28 cellular contexts compared by ENCODE assay signal in the genomic region with DNA sequence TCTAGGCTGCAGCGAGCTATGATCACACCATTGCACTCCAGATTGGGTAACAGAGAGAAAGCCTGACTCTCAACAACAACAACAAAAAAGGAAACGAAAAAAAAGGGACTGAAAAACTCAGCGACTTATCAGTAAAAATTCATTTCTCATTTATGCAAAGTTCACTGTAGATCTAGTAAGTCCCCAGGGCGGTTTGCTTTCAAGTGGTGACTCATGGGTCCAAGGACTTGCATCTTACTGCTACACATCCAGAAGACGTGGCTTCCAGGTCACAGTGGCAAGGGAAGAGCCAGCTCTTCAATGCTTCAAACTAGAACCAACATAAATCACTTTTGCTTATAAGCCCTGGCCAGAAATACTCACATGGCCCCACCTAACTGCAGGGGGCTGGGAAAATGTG.
DNase-seq lines count a peak whose midpoint lies in the region; ATAC-seq, FAIRE-seq and TF ChIP-seq lines count a peak whose summit lies in the region.
"Had no signal": no experiment of that assay in that cellular context is flagged by ENCODE, and none has a peak within 500 bp of the region (broad histone marks: within the 10 kb centered on the region; RNA-seq: fewer than 3 reads in every experiment).

No MANE protein-coding gene starts in this region.

- no peaks in the 10 kb centered on the region for H3K79me2 ChIP-seq in astrocyte (ENCODE audit: insufficient read depth, low read length)

- no peak overlapping the region for H3K4me3 ChIP-seq in A549
- H3K4me3 ChIP-seq in astrocyte (ENCODE audit: insufficient read depth, low read depth, low read length): no peak overlapping the region
- H3K4me3 ChIP-seq in coronary artery: no peak overlapping the region
- H3K4me3 ChIP-seq in aorta (ENCODE audit: low read length in 2 of 2): no peak overlapping the region
- H3K4me3 ChIP-seq: colonic mucosa, heart left ventricle, spleen had no signal

- H3K9me3 Mint-ChIP-seq in astrocyte (ENCODE audit: unreplicated experiment): peaks cover 11% of the 10 kb centered on the region

- intact Hi-C loops in aorta (cut with DNase I): no loop called here

- FAIRE-seq in A549 (lab: Jason Lieb, UNC) (no peak), astrocyte (lab: Jason Lieb, UNC) (no peak)
- FAIRE-seq: A204.1, bronchial epithelial cell had no signal

- POLR2A ChIA-PET in A549 (lab: Yijun Ruan, JAX): interaction anchor here (0.6 kb wide), 1 partner anchor 463 kb away, joined by 3 read pairs; no protein-coding TSS in a partner anchor

- H3K4me2 ChIP-seq in A549 (peak overlapping the region; percentile 25), astrocyte (ENCODE audit: low read length) (no peak overlapping the region)
- H3K4me2 ChIP-seq: KMS-11 had no signal

- ATAC-seq in A549 (peak in 1 of 2 experiments; percentile 54; a peak in 1 of 6 replicates), GM18868 (IDR thresholded peaks at IDR 0.05; ENCODE audit: unreplicated experiment) (peak; percentile 72), HG03469 (IDR thresholded peaks at IDR 0.05; ENCODE audit: unreplicated experiment) (peak; percentile 54), aorta (ENCODE audit: low FRiP score) (no peak), GM18505 (IDR thresholded peaks at IDR 0.05; ENCODE audit: unreplicated experiment) (no peak)
- ATAC-seq: effector memory CD8-positive, alpha-beta T cell; foreskin keratinocyte; heart left ventricle; right cardiac atrium had no signal

- H3K27me3 ChIP-seq in astrocyte (ENCODE audit: insufficient read depth, low read length) (no peaks in the 10 kb centered on the region), aorta (ENCODE audit: control insufficient read depth in 1 of 2, insufficient read depth in 2 of 2, low read length in 1 of 2) (no peaks in the 10 kb centered on the region)
- H3K27me3 ChIP-seq: BE2C, colonic mucosa, foreskin keratinocyte, heart left ventricle, spleen had no signal

- TF ChIP-seq CTCF in A549 (IDR thresholded peaks at IDR 0.05) (no peak), astrocyte (IDR thresholded peaks at IDR 0.05; ENCODE audit: insufficient read depth, low read depth, low read length) (no peak), coronary artery (IDR thresholded peaks at IDR 0.05) (no peak)

- WGBS in A549 (ENCODE audit: missing lambda C conversion rate): 20% methylated on average over 5 of the region's 5 CpGs
- WGBS in aorta, 2 donors: 55 to 56% methylated on average over 5 of the region's 5 CpGs

- DNase-seq in A549 (ENCODE audit: low read depth in 1 of 2, low spot score in 1 of 2) (peak in 1 of 2 experiments; percentile 51), astrocyte (ENCODE audit: low read depth) (peak; percentile 57), coronary artery (ENCODE audit: low spot score) (no peak), LoVo (ENCODE audit: low spot score) (no peak), aorta (no peak)
- DNase-seq: activated naive CD4-positive, alpha-beta T cell treated with Interleukin-2 at 50 U/mL for 16 hours; BE2C; colonic mucosa; effector memory CD8-positive, alpha-beta T cell; erythroblast; foreskin keratinocyte; H7; heart left ventricle; kidney glomerular epithelial cell; NCI-H1048; NCI-H1694; NCI-H510A; right cardiac atrium; Right ventricle myocardium superior; trophoblast cell had no signal

- no peaks in the 10 kb centered on the region for H4K20me1 ChIP-seq in astrocyte (ENCODE audit: insufficient read depth, low read length)

- H3K9me3 ChIP-seq in A549 (no peaks in the 10 kb centered on the region), astrocyte (ENCODE audit: insufficient read depth, low read depth, low read length) (no peaks in the 10 kb centered on the region), aorta (ENCODE audit: control insufficient read depth, low read length) (no peaks in the 10 kb centered on the region)
- H3K9me3 ChIP-seq: BE2C, colonic mucosa had no signal

- TF ChIP-seq POLR2A in A549 (IDR thresholded peaks at IDR 0.05; ENCODE audit: low read length) (no peak), GM18505 (IDR thresholded peaks at IDR 0.05; ENCODE audit: borderline replicate concordance, extremely low read depth, insufficient read depth, insufficient read length) (no peak)

- no peak overlapping the region for H3K4me3 Mint-ChIP-seq in astrocyte (ENCODE audit: unreplicated experiment)
- H3K4me3 Mint-ChIP-seq: effector memory CD8-positive, alpha-beta T cell had no signal

- H3K36me3 Mint-ChIP-seq in astrocyte (ENCODE audit: low read depth, unreplicated experiment): no peaks in the 10 kb centered on the region

- H3K4me1 ChIP-seq in A549: peaks cover 19% of the 10 kb centered on the region
- H3K4me1 ChIP-seq in astrocyte (ENCODE audit: insufficient read depth, low read length): no peaks in the 10 kb centered on the region
- no peaks in the 10 kb centered on the region for H3K4me1 ChIP-seq in aorta (ENCODE audit: control insufficient read depth in 1 of 2, insufficient read depth in 2 of 2, low read length in 2 of 2)
- H3K4me1 ChIP-seq: BE2C, colonic mucosa, foreskin keratinocyte had no signal

- TF ChIP-seq RAD21 in A549 (conservative IDR thresholded peaks at IDR 0.05 in 1 of 2, IDR thresholded peaks at IDR 0.05 in 1 of 2): no peak

- no peak overlapping the region for H3K9ac ChIP-seq in astrocyte (ENCODE audit: low read length)
- H3K9ac ChIP-seq: KMS-11 had no signal

- TF ChIP-seq EP300 in A549 (IDR thresholded peaks at IDR 0.05): no peak

- peaks cover 6% of the 10 kb centered on the region for H3K4me1 Mint-ChIP-seq in astrocyte (ENCODE audit: low read depth, unreplicated experiment)

- H3K27me3 Mint-ChIP-seq in astrocyte (ENCODE audit: low read depth, unreplicated experiment): peaks cover 18% of the 10 kb centered on the region

- H3K27ac Mint-ChIP-seq in astrocyte (ENCODE audit: unreplicated experiment): no peak overlapping the region

- H3K36me3 ChIP-seq in astrocyte (ENCODE audit: insufficient read depth, low read length) (no peaks in the 10 kb centered on the region), aorta (ENCODE audit: control insufficient read depth in 1 of 2, insufficient read depth in 2 of 2, low read length in 1 of 2) (no peaks in the 10 kb centered on the region)
- H3K36me3 ChIP-seq: BE2C, colonic mucosa, heart left ventricle, spleen had no signal

- H3K27ac ChIP-seq in A549: peak overlapping the region; percentile 5 to 39; a peak in 3 of 6 replicates
- no peak overlapping the region for H3K27ac ChIP-seq in astrocyte (ENCODE audit: low read depth, low read length)
- H3K27ac ChIP-seq in coronary artery: no peak overlapping the region
- H3K27ac ChIP-seq in aorta (ENCODE audit: low read depth in 1 of 2, low read length in 2 of 2): no peak overlapping the region
- H3K27ac ChIP-seq: colonic mucosa, foreskin keratinocyte, heart left ventricle, HL-60, KMS-11, spleen had no signal

- no peak overlapping the region for H2AFZ ChIP-seq in astrocyte (ENCODE audit: low read depth, low read length)

- CTCF ChIA-PET in A549 (lab: Yijun Ruan, JAX): interaction anchor here (0.7 kb wide), 1 partner anchor 12 kb away, joined by 3 read pairs; no protein-coding TSS in a partner anchor

TF ChIP-seq in A549, 52 proteins besides CTCF, POLR2A, EP300 and RAD21:
- TF ChIP-seq TP53 (CRISPR knock-in tag; IDR thresholded peaks at IDR 0.05): no peak
- no peak for TF ChIP-seq KDM1A (IDR thresholded peaks at IDR 0.05; ENCODE audit: low read depth)
- no peak for TF ChIP-seq ZNF302 (CRISPR knock-in tag; IDR thresholded peaks at IDR 0.05)
- TF ChIP-seq RNF2 (IDR thresholded peaks at IDR 0.05; ENCODE audit: borderline replicate concordance, low read depth): no peak
- TF ChIP-seq, protein P1, sequence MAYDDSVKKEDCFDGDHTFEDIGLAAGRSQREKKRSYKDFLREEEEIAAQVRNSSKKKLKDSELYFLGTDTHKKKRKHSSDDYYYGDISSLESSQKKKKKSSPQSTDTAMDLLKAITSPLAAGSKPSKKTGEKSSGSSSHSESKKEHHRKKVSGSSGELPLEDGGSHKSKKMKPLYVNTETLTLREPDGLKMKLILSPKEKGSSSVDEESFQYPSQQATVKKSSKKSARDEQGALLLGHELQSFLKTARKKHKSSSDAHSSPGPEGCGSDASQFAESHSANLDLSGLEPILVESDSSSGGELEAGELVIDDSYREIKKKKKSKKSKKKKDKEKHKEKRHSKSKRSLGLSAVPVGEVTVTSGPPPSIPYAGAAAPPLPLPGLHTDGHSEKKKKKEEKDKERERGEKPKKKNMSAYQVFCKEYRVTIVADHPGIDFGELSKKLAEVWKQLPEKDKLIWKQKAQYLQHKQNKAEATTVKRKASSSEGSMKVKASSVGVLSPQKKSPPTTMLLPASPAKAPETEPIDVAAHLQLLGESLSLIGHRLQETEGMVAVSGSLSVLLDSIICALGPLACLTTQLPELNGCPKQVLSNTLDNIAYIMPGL (CRISPR knock-in tag; IDR thresholded peaks at IDR 0.05; ENCODE audit: borderline replicate concordance): no peak
- no peak for TF ChIP-seq BCL3 (IDR thresholded peaks at IDR 0.05)

Comparison
In these comparisons a context has a peak if more than half of its experiments do, and no peak if none do; other contexts are left out.
1. ATAC-seq: peak in GM18868 (single experiment) and HG03469 (single experiment); none in aorta (single experiment) and GM18505 (single experiment).
2. H3K27ac ChIP-seq: peak in A549 (2 of 2); none in astrocyte (single experiment), coronary artery (0 of 2) and aorta (0 of 2).